In genomic region chr12:82801951-82802610, GRCh38 we compare ENCODE assay signal across 28 cellular contexts.
"Had no signal": no experiment of that assay in that cellular context is flagged by ENCODE, and none has a peak within 500 bp of the region (broad histone marks: within the 10 kb centered on the region; RNA-seq: fewer than 3 reads in every experiment).

No MANE protein-coding gene starts in this region.

- H3K4me1 Mint-ChIP-seq: naive B cell; naive thymus-derived CD8-positive, alpha-beta T cell; neural crest cell; stimulated activated effector memory CD8-positive, alpha-beta T cell treated with anti-CD3 and anti-CD28 coated beads, Interleukin-12 subunit alpha, Interleukin-12 subunit beta, amount 100 ng/mL, for 72 hours; stimulated activated naive B cell treated with anti-CD40 and anti-IgM and Interleukin-4, amounts not matched to agents 10 μg/mL and 1 μg/mL and 100 μg/mL, for 72 hours had no signal

- H3K4me3 ChIP-seq: ovary, psoas muscle, right lobe of liver, sigmoid colon, stomach, suprapubic skin, testis, tibial artery, transverse colon, upper lobe of left lung, uterus had no signal

- H3K27me3 ChIP-seq: ovary, right lobe of liver, sigmoid colon, stomach, suprapubic skin, testis, tibial artery, transverse colon, upper lobe of left lung, uterus had no signal

- H3K27ac Mint-ChIP-seq: natural killer cell treated with Interleukin-12 subunit alpha and Interleukin-12 subunit beta and Interleukin-15 and Interleukin-18, amount 100 ng/mL, for 72 hours; nephron progenitor cell; progenitor cell of endocrine pancreas; stimulated activated effector memory CD8-positive, alpha-beta T cell treated with anti-CD3 and anti-CD28 coated beads, Interleukin-12 subunit alpha, Interleukin-12 subunit beta, amount 100 ng/mL, for 72 hours; stimulated activated naive B cell treated with anti-CD40 and anti-IgM and Interleukin-4, amounts not matched to agents 10 μg/mL and 1 μg/mL and 100 μg/mL, for 72 hours had no signal

- H3K4me3 Mint-ChIP-seq: naive B cell; naive thymus-derived CD8-positive, alpha-beta T cell; natural killer cell treated with Interleukin-12 subunit alpha and Interleukin-12 subunit beta and Interleukin-15 and Interleukin-18, amount 100 ng/mL, for 72 hours; nephron progenitor cell; neural crest cell; stimulated activated effector memory CD8-positive, alpha-beta T cell treated with anti-CD3 and anti-CD28 coated beads, Interleukin-12 subunit alpha, Interleukin-12 subunit beta, amount 100 ng/mL, for 72 hours; stimulated activated naive B cell treated with anti-CD40 and anti-IgM and Interleukin-4, amounts not matched to agents 10 μg/mL and 1 μg/mL and 100 μg/mL, for 72 hours had no signal

- H3K9me3 Mint-ChIP-seq: naive thymus-derived CD8-positive, alpha-beta T cell; stimulated activated effector memory CD8-positive, alpha-beta T cell treated with anti-CD3 and anti-CD28 coated beads, Interleukin-12 subunit alpha, Interleukin-12 subunit beta, amount 100 ng/mL, for 72 hours had no signal

- H3K36me3 ChIP-seq: ovary, right lobe of liver, suprapubic skin, tibial artery, transverse colon, upper lobe of left lung, uterus had no signal

- H3K79me2 ChIP-seq: parathyroid adenoma had no signal

- DNase-seq: naive B cell; naive thymus-derived CD8-positive, alpha-beta T cell; nephron progenitor cell; occipital lobe; ovary; psoas muscle; right lobe of liver; sigmoid colon; small intestine; stimulated activated CD4-positive, alpha-beta T cell treated with anti-CD3 and anti-CD28 coated beads, Interleukin-15, amount 100 ng/mL, for 24 hours; stimulated activated CD4-positive, alpha-beta T cell treated with anti-CD3 and anti-CD28 coated beads, Interleukin-2, amount 100 ng/mL, for 24 hours; stimulated activated CD4-positive, alpha-beta T cell treated with anti-CD3 and anti-CD28 coated beads, Interleukin-2, amount 100 ng/mL, for 48 hours; stimulated activated CD4-positive, alpha-beta T cell treated with anti-CD3 and anti-CD28 coated beads, Interleukin-4, amount 100 ng/mL, for 24 hours; stimulated activated naive B cell treated with anti-CD40 and anti-IgM and Interleukin-4, amounts not matched to agents 10 μg/mL and 1 μg/mL and 100 μg/mL, for 72 hours; stimulated activated naive CD4-positive, alpha-beta T cell treated with Interleukin-2 at 50 U/mL for 16 hours; stomach; testis; tibial artery; transverse colon; uterus had no signal

- ATAC-seq: naive thymus-derived CD8-positive, alpha-beta T cell; natural killer cell treated with Interleukin-12 subunit alpha and Interleukin-12 subunit beta and Interleukin-15 and Interleukin-18, amount 100 ng/mL, for 72 hours; psoas muscle; right cardiac atrium; right lobe of liver; stimulated activated effector memory CD8-positive, alpha-beta T cell treated with anti-CD3 and anti-CD28 coated beads, Interleukin-12 subunit alpha, Interleukin-12 subunit beta, amount 100 ng/mL, for 72 hours; stimulated activated naive B cell treated with anti-CD40 and anti-IgM and Interleukin-4, amounts not matched to agents 10 μg/mL and 1 μg/mL and 100 μg/mL, for 72 hours had no signal

- H3K9ac ChIP-seq: parathyroid adenoma had no signal

- H3K27me3 Mint-ChIP-seq: naive B cell; natural killer cell treated with Interleukin-12 subunit alpha and Interleukin-12 subunit beta and Interleukin-15 and Interleukin-18, amount 100 ng/mL, for 72 hours; progenitor cell of endocrine pancreas; stimulated activated naive B cell treated with anti-CD40 and anti-IgM and Interleukin-4, amounts not matched to agents 10 μg/mL and 1 μg/mL and 100 μg/mL, for 72 hours had no signal

- H3K27ac ChIP-seq: ovary, parathyroid adenoma, psoas muscle, right lobe of liver, sigmoid colon, suprapubic skin, testis, tibial artery, transverse colon, upper lobe of left lung, uterus had no signal

- H3K4me1 ChIP-seq: parathyroid adenoma, psoas muscle, right lobe of liver, suprapubic skin, testis, tibial artery, upper lobe of left lung, uterus had no signal

- H2AFZ ChIP-seq: parathyroid adenoma had no signal

- H3K9me3 ChIP-seq: ovary, psoas muscle, right lobe of liver, sigmoid colon, stomach, suprapubic skin, testis, tibial artery, transverse colon, upper lobe of left lung, uterus had no signal
